ENCODE assay signal across 19 cellular contexts in genomic region chr19:47039239-47039874, GRCh38. TPM values are rescaled to one million over a fixed set of nuclear protein-coding genes. Genes with fewer than 3 reads are reported as not detected.
DNase-seq lines count a peak whose midpoint lies in the region; ATAC-seq, FAIRE-seq and TF ChIP-seq lines count a peak whose summit lies in the region.
"Had no signal": no experiment of that assay in that cellular context is flagged by ENCODE, and none has a peak within 500 bp of the region (broad histone marks: within the 10 kb centered on the region; RNA-seq: fewer than 3 reads in every experiment).

No MANE protein-coding gene starts in this region.

- H3K27me3 ChIP-seq in HepG2 (ENCODE audit: control insufficient read depth in 1 of 2, insufficient read depth in 2 of 2, low read length in 2 of 2): no peaks in the 10 kb centered on the region
- no peaks in the 10 kb centered on the region for H3K27me3 ChIP-seq in right lobe of liver
- H3K27me3 ChIP-seq in H1 (replicated peaks in 1 of 4; ENCODE audit: control insufficient read depth in 3 of 4, extremely low read depth in 1 of 4, insufficient read depth in 3 of 4, low read length in 3 of 4): no peaks in the 10 kb centered on the region
- no peaks in the 10 kb centered on the region for H3K27me3 ChIP-seq in osteoblast (ENCODE audit: insufficient read depth, low read length)

- BruUV-seq in HepG2 (replicated peaks; lab: Mats Ljungman, UMichigan): no TSS peak

- H3K79me2 ChIP-seq in HepG2 (ENCODE audit: insufficient read depth, low read length) (no peaks in the 10 kb centered on the region), H1 (ENCODE audit: control insufficient read depth in 1 of 2, insufficient read depth in 2 of 2, low read length in 2 of 2) (no peaks in the 10 kb centered on the region), osteoblast (ENCODE audit: insufficient read depth, low read length) (no peaks in the 10 kb centered on the region)

- no peak overlapping the region for H2BK20ac ChIP-seq in H1 (ENCODE audit: low read length)

- no peak overlapping the region for H4K91ac ChIP-seq in H1 (replicated peaks; ENCODE audit: insufficient read length, low read length)

- H3K14ac ChIP-seq in H1 (ENCODE audit: insufficient read length): no peak overlapping the region

- 92% methylated on average over 15 of the region's 17 CpGs for WGBS in HepG2 (ENCODE audit: low lambda C conversion rate)
- WGBS in right lobe of liver (ENCODE audit: insufficient coverage, low coverage, low lambda C conversion rate, missing lambda C conversion rate): 91% methylated on average over 8 of the region's 17 CpGs
- whole genome bisulfite sequencing in H1 (ENCODE audit: extremely low coverage in 1 of 2, insufficient coverage in 1 of 2, insufficient read length in 1 of 2, insufficient replicate concordance in 2 of 2, low coverage in 1 of 2, low lambda C conversion rate in 2 of 2, missing lambda C conversion rate in 1 of 2), 2 experiments: 90% methylated on average over 17 of the region's 17 CpGs; no CpG with 5 or more reads in 1 of the 2 experiments

- no peak overlapping the region for H2BK15ac ChIP-seq in H1 (ENCODE audit: low read length)

- no peak overlapping the region for H2BK5ac ChIP-seq in H1 (ENCODE audit: low read depth, low read length)

- no peak overlapping the region for H3K4me3 ChIP-seq in HepG2 (replicated peaks in 1 of 3; ENCODE audit: insufficient read depth in 1 of 3, low read depth in 2 of 3, low read length in 3 of 3)
- no peak overlapping the region for H3K4me3 ChIP-seq in right lobe of liver
- no peak overlapping the region for H3K4me3 ChIP-seq in HEK293 (ENCODE audit: low read depth, low read length)
- H3K4me3 ChIP-seq in H1 (ENCODE audit: extremely low read depth in 1 of 4, insufficient read depth in 2 of 4, low read depth in 3 of 4, low read length in 4 of 4): no peak overlapping the region
- H3K4me3 ChIP-seq in osteoblast (ENCODE audit: insufficient read depth, low read length): no peak overlapping the region
- H3K4me3 ChIP-seq: BLaER1, GM23248 had no signal

- H4K5ac ChIP-seq in H1 (ENCODE audit: insufficient read length, low read depth, low read length): no peak overlapping the region

- H3K9ac ChIP-seq in HepG2 (ENCODE audit: insufficient read depth, low read depth, low read length): no peak overlapping the region
- no peak overlapping the region for H3K9ac ChIP-seq in H1 (replicated peaks in 1 of 4; ENCODE audit: extremely low read depth in 1 of 4, low read depth in 3 of 4, low read length in 3 of 4)
- H3K9ac ChIP-seq: BLaER1, GM23248, KMS-11 had no signal

- H3K4me1 ChIP-seq in HepG2 (ENCODE audit: insufficient read depth, low read length): peaks cover 29% of the 10 kb centered on the region
- H3K4me1 ChIP-seq in right lobe of liver: peaks cover 0 to 12% (median 6%) of the 10 kb centered on the region in 4 donors
- H3K4me1 ChIP-seq in HEK293 (ENCODE audit: control insufficient read depth, insufficient read depth, low read length): peaks cover 17% of the 10 kb centered on the region
- H3K4me1 ChIP-seq in H1 (replicated peaks in 1 of 4; ENCODE audit: control insufficient read depth in 3 of 4, insufficient read depth in 4 of 4, low read length in 3 of 4): peaks cover 0 to 3% (median 2%) of the 10 kb centered on the region in 4 experiments; a peak in 4 of 7 replicates
- H3K4me1 ChIP-seq in osteoblast (ENCODE audit: insufficient read depth, low read length): peaks cover 8% of the 10 kb centered on the region

- TF ChIP-seq RAD21 in HepG2 (CRISPR knock-in tag; IDR thresholded peaks at IDR 0.05): no peak
- no peak for TF ChIP-seq RAD21 in H1 (IDR thresholded peaks at IDR 0.05 in 1 of 2, conservative IDR thresholded peaks at IDR 0.05 in 1 of 2; ENCODE audit: low read depth in 2 of 2, low read length in 2 of 2)

- H3K36me3 ChIP-seq in HepG2 (replicated peaks in 1 of 2; ENCODE audit: control insufficient read depth in 1 of 2, insufficient read depth in 2 of 2, low read length in 2 of 2) (no peaks in the 10 kb centered on the region), right lobe of liver (no peaks in the 10 kb centered on the region), HEK293 (ENCODE audit: control insufficient read depth in 2 of 2, insufficient read depth in 1 of 2, low read length in 2 of 2) (no peaks in the 10 kb centered on the region; a peak in 1 of 3 replicates), H1 (ENCODE audit: control insufficient read depth in 2 of 4, insufficient read depth in 4 of 4, low read length in 3 of 4) (peaks cover 0 to 2% (median 0%) of the 10 kb centered on the region in 4 experiments; a peak in 1 of 8 replicates), osteoblast (ENCODE audit: insufficient read depth, low read length) (no peaks in the 10 kb centered on the region)

- H2AK5ac ChIP-seq in H1 (ENCODE audit: low read depth, low read length): no peak overlapping the region

- H3K4me2 ChIP-seq in HepG2 (ENCODE audit: low read depth, low read length) (no peak overlapping the region), H1 (ENCODE audit: insufficient read depth in 1 of 2, low read depth in 2 of 2, low read length in 2 of 2) (no peak overlapping the region), osteoblast (ENCODE audit: insufficient read depth, low read length) (no peak overlapping the region)
- H3K4me2 ChIP-seq: BLaER1, KMS-11 had no signal

- DNase-seq in HepG2 (ENCODE audit: low spot score) (no peak), right lobe of liver (no peak), H1 (ENCODE audit: low read depth in 1 of 2, low spot score in 2 of 2) (no peak), osteoblast (ENCODE audit: insufficient read length, low spot score, missing footprints) (peak; percentile 73), NCI-H1092 (lab: John Stamatoyannopoulos, UW) (no peak)
- no peak for DNase-seq in stimulated activated CD4-positive, alpha-beta T cell treated with anti-CD3 and anti-CD28 coated beads, Interleukin-4, amount 100 ng/mL, for 24 hours
- DNase-seq: CD8-positive, alpha-beta T cell; DMS 273 treated with DMSO at 0.1 percent for 48 hours; GM23248; HCEC 1CT; HFFc6 had no signal

- H3K27ac ChIP-seq in HepG2 (ENCODE audit: extremely low read length, insufficient read depth, low read length) (no peak overlapping the region), right lobe of liver (no peak overlapping the region), HEK293 (ENCODE audit: extremely low read depth, low read depth, low read length) (no peak overlapping the region), H1 (ENCODE audit: low read depth, low read length) (no peak overlapping the region), osteoblast (ENCODE audit: low read depth, low read length) (no peak overlapping the region)
- H3K27ac ChIP-seq: BLaER1, GM23248, KMS-11 had no signal

- no peak overlapping the region for H3K56ac ChIP-seq in H1 (replicated peaks; ENCODE audit: insufficient read length, low read depth, low read length)

- H2AFZ ChIP-seq in HepG2 (ENCODE audit: low read length): no peak overlapping the region
- H2AFZ ChIP-seq in H1 (ENCODE audit: low read length): no peak overlapping the region
- no peak overlapping the region for H2AFZ ChIP-seq in osteoblast (ENCODE audit: low read length)
- H2AFZ ChIP-seq: GM23248 had no signal

- no peak for TF ChIP-seq EP300 in HepG2 (IDR thresholded peaks at IDR 0.05; ENCODE audit: low read depth in 2 of 2, low read length in 2 of 2)
- no peak for TF ChIP-seq EP300 in HepG2 (CRISPR knock-in tag; IDR thresholded peaks at IDR 0.05; ENCODE audit: borderline replicate concordance)
- no peak for TF ChIP-seq EP300 in H1 (IDR thresholded peaks at IDR 0.05; ENCODE audit: borderline replicate concordance in 1 of 2, low read depth in 2 of 2, low read length in 2 of 2)

- CTCF ChIA-PET in HepG2 (lab: Yijun Ruan, JAX; ENCODE audit: low intra/inter-chr PET ratio, low total read pairs): no interaction called here
- CTCF ChIA-PET in HEK293 (lab: Yijun Ruan, JAX): interaction anchor here (0.5 to 1.2 kb wide), 5 partner anchors 9 to 136 kb away, joined by 3 to 7 read pairs (median 3); no protein-coding TSS in a partner anchor
- CTCF ChIA-PET in H1 (lab: Charles Lee; ENCODE audit: partially characterized antibody): interaction anchor here (1.3 kb wide), 1 partner anchor 10 kb away, joined by 5 read pairs; no protein-coding TSS in a partner anchor

- no peak overlapping the region for H3K23ac ChIP-seq in H1 (ENCODE audit: insufficient read length)

- FAIRE-seq in HepG2 (lab: Jason Lieb, UNC) (no peak), H1 (lab: Jason Lieb, UNC) (no peak)
- FAIRE-seq: G401.6, GM12891, GM18507 had no signal

- H4K20me1 ChIP-seq in HepG2 (ENCODE audit: insufficient read depth, low read length) (no peaks in the 10 kb centered on the region), H1 (replicated peaks in 1 of 2; ENCODE audit: control insufficient read depth in 1 of 2, insufficient read depth in 2 of 2, low read length in 2 of 2) (peaks cover 2 to 3% of the 10 kb centered on the region in 2 experiments), osteoblast (ENCODE audit: insufficient read depth, low read length) (no peaks in the 10 kb centered on the region)

- no peaks in the 10 kb centered on the region for H3K79me1 ChIP-seq in H1 (ENCODE audit: low read depth, low read length)

- H3K23me2 ChIP-seq in H1 (ENCODE audit: low read depth, low read length): peaks cover 4% of the 10 kb centered on the region; the same call in 1 of the 2 replicates

- no peaks in the 10 kb centered on the region for H3K9me3 ChIP-seq in HepG2 (ENCODE audit: low read length)
- H3K9me3 ChIP-seq in right lobe of liver: no peaks in the 10 kb centered on the region
- H3K9me3 ChIP-seq in HEK293 (ENCODE audit: control insufficient read depth, insufficient read depth, low read depth, low read length): no peaks in the 10 kb centered on the region
- H3K9me3 ChIP-seq in H1 (ENCODE audit: insufficient read depth in 2 of 2, low read depth in 1 of 2, low read length in 1 of 2): no peaks in the 10 kb centered on the region
- no peaks in the 10 kb centered on the region for H3K9me3 ChIP-seq in osteoblast (ENCODE audit: low read depth, low read length)
- H3K9me3 ChIP-seq: BLaER1 had no signal

- H2BK120ac ChIP-seq in H1 (replicated peaks; ENCODE audit: low read depth, low read length): no peak overlapping the region

- H3K18ac ChIP-seq in H1 (ENCODE audit: extremely low read depth, low read length): no peak overlapping the region

- TF ChIP-seq POLR2A in HepG2 (IDR thresholded peaks at IDR 0.05; ENCODE audit: insufficient read depth in 1 of 2, low read depth in 2 of 2, low read length in 2 of 2) (no peak), right lobe of liver (IDR thresholded peaks at IDR 0.05) (no peak), H1 (IDR thresholded peaks at IDR 0.05; ENCODE audit: control extremely low read depth in 1 of 2, low read depth in 2 of 2, low read length in 2 of 2) (no peak)

- in situ Hi-C loops in HepG2 (cut with HindIII; ENCODE audit: extremely low pct_ligation_motif_present, low pct_unique_long_range_greater_than_20kb): no loop called here

- POLR2A ChIA-PET in HepG2 (lab: Yijun Ruan, JAX) (no interaction called here), HEK293 (lab: Yijun Ruan, JAX) (interaction anchor here (0.6 to 1.4 kb wide), 3 partner anchors 20 to 74 kb away, joined by 3 read pairs; no protein-coding TSS in a partner anchor), H1 (lab: Charles Lee; ENCODE audit: partially characterized antibody) (interaction anchor here (1.3 to 1.5 kb wide), 2 partner anchors 11 to 24 kb away, joined by 3 read pairs; no protein-coding TSS in a partner anchor)

- intact Hi-C loops in HepG2 (cut with micrococcal nuclease; ENCODE audit: unreplicated experiment): no loop called here
- intact Hi-C loops in right lobe of liver (cut with DNase I): no loop called here

- ATAC-seq in HepG2: no peak
- no peak for ATAC-seq in right lobe of liver
- ATAC-seq in HG03175 (IDR thresholded peaks at IDR 0.05; ENCODE audit: unreplicated experiment): no peak
- ATAC-seq: CD8-positive, alpha-beta T cell had no signal

- peak overlapping the region; percentile 28; the same call in 1 of the 2 replicates for H4K8ac ChIP-seq in H1 (ENCODE audit: extremely low read depth, insufficient read depth, low read length)

- TF ChIP-seq CTCF in HepG2 (CRISPR knock-in tag; IDR thresholded peaks at IDR 0.05) (no peak), right lobe of liver (IDR thresholded peaks at IDR 0.05) (no peak), HEK293 (tag by site-specific recombination; IDR thresholded peaks at IDR 0.05) (no peak), H1 (IDR thresholded peaks at IDR 0.05; ENCODE audit: control extremely low read depth in 1 of 3, insufficient read depth in 1 of 3, low read depth in 1 of 3, low read length in 3 of 3) (no peak), osteoblast (IDR thresholded peaks at IDR 0.05; ENCODE audit: extremely low read depth, low read depth, low read length) (no peak)

- no peak overlapping the region for H3K4ac ChIP-seq in H1 (replicated peaks; ENCODE audit: insufficient read length, low read depth, low read length)

- no peak overlapping the region for H2BK12ac ChIP-seq in H1 (ENCODE audit: low read depth, low read length)

RNA-seq across cellular contexts. Expression of gene TMEM160, which starts 9.1 kb away (rescaled TPM):
- total RNA-seq in HepG2 (2016; rRNA removed; fragmentation: Illumina TruSeq; extraction: Trizol): 18.0 and 26.7 TPM in 2 replicates
- total RNA-seq in HepG2 (2016; cell fraction: cytosol; rRNA removed; fragmentation: Illumina TruSeq; extraction: Trizol; ENCODE audit: low read depth): 44.8 and 45.5 TPM in 2 replicates
- total RNA-seq in HepG2 (2016; cell fraction: insoluble cytoplasmic fraction; rRNA removed; fragmentation: Illumina TruSeq; extraction: Trizol): 18.4 and 20.4 TPM in 2 replicates
- total RNA-seq in HepG2 (2016; cell fraction: membrane; rRNA removed; fragmentation: Illumina TruSeq; extraction: Trizol): 36.3 and 50.1 TPM in 2 replicates
- 6.1 and 8.2 TPM in 2 replicates for total RNA-seq in HepG2 (2016; cell fraction: nucleus; rRNA removed; fragmentation: Illumina TruSeq; extraction: Trizol)
- polyA plus RNA-seq in HepG2 (2011; rRNA removed): 5.2 and 7.0 TPM in 2 replicates
- 9.2 and 27.5 TPM in 2 replicates for polyA plus RNA-seq in HepG2 (2011; cell fraction: cytosol; rRNA removed)
- polyA plus RNA-seq in HepG2 (2011; cell fraction: nucleus; rRNA removed): 8.8 and 9.4 TPM in 2 replicates
- polyA plus RNA-seq in HepG2 (2012): 2.5 and 4.4 TPM in 2 replicates
- polyA plus RNA-seq in HepG2 (2016; cell fraction: cytosol; fragmentation: Illumina TruSeq; extraction: Trizol; ENCODE audit: low read depth): 46.7 and 50.4 TPM in 2 replicates
- polyA plus RNA-seq in HepG2 (2016; cell fraction: insoluble cytoplasmic fraction; fragmentation: Illumina TruSeq; extraction: Trizol; ENCODE audit: low read depth): 13.9 and 21.8 TPM in 2 replicates
- 29.2 and 30.8 TPM in 2 replicates for polyA plus RNA-seq in HepG2 (2016; cell fraction: membrane; fragmentation: Illumina TruSeq; extraction: Trizol; ENCODE audit: low read depth)
- polyA plus RNA-seq in HepG2 (2016; cell fraction: nucleus; fragmentation: Illumina TruSeq; extraction: Trizol; ENCODE audit: insufficient read depth, low read depth): 13.4 and 18.2 TPM in 2 replicates
- polyA minus RNA-seq in HepG2 (2011; rRNA and poly(A)+ RNA removed; ENCODE audit: low replicate concordance): 9.5 and 9.9 TPM in 2 replicates
- 3.5 and 4.8 TPM in 2 replicates for polyA minus RNA-seq in HepG2 (2011; cell fraction: cytosol; rRNA and poly(A)+ RNA removed)
- polyA minus RNA-seq in HepG2 (2011; cell fraction: nucleus; rRNA and poly(A)+ RNA removed): 1.1 and 2.2 TPM in 2 replicates
- total RNA-seq in right lobe of liver: 10 to 100 TPM; 12.3 to 37.0 (median 17.2) TPM
- 57.5 and 61.7 TPM in 2 replicates for total RNA-seq in H1 (2021; fragmentation: NEBNext Ultra II Directional; extraction: Animal tissue kit (Norgen Biotek cat#: 25700))
- polyA plus RNA-seq in H1 (2011; rRNA removed): 152 and 209 TPM in 2 replicates
- polyA plus RNA-seq in H1 (2011; cell fraction: cytosol; rRNA removed): 87.1 TPM
- polyA plus RNA-seq in H1 (2011; cell fraction: nucleus; rRNA removed): 85.1 TPM
- 19.0 to 57.5 TPM (median 50.3 TPM) in 4 replicates for polyA plus RNA-seq in H1 (2012, experiment 1 of 2)
- polyA plus RNA-seq in H1 (2012, experiment 2 of 2): 55.3 TPM
- polyA plus RNA-seq in H1 (2013, experiment 1 of 2): 61.7 TPM
- 60.3 TPM for polyA plus RNA-seq in H1 (2013, experiment 2 of 2)
- polyA minus RNA-seq in H1 (2011; rRNA and poly(A)+ RNA removed): 2.0 and 2.2 TPM in 2 replicates
- 19.2 TPM for polyA minus RNA-seq in H1 (2011; cell fraction: cytosol; rRNA and poly(A)+ RNA removed)
- polyA minus RNA-seq in H1 (2011; cell fraction: nucleus; rRNA and poly(A)+ RNA removed): 26.7 TPM
- total RNA-seq in osteoblast: 13.4 and 15.3 TPM in 2 replicates

RNA-seq across cellular contexts. Expression of gene NPAS1, which starts 19.7 kb away (rescaled TPM):
- 0.29 and 0.35 TPM in 2 replicates for total RNA-seq in HepG2 (2016; rRNA removed; fragmentation: Illumina TruSeq; extraction: Trizol)
- 0.26 and 0.51 TPM in 2 replicates for total RNA-seq in HepG2 (2016; cell fraction: cytosol; rRNA removed; fragmentation: Illumina TruSeq; extraction: Trizol; ENCODE audit: low read depth)
- total RNA-seq in HepG2 (2016; cell fraction: insoluble cytoplasmic fraction; rRNA removed; fragmentation: Illumina TruSeq; extraction: Trizol): 0.16 and 0.30 TPM in 2 replicates
- total RNA-seq in HepG2 (2016; cell fraction: membrane; rRNA removed; fragmentation: Illumina TruSeq; extraction: Trizol): 0.59 and 0.76 TPM in 2 replicates
- total RNA-seq in HepG2 (2016; cell fraction: nucleus; rRNA removed; fragmentation: Illumina TruSeq; extraction: Trizol): not detected in 2 replicates
- polyA plus RNA-seq in HepG2 (2011; rRNA removed): 2.9 and 3.9 TPM in 2 replicates
- 2.3 and 4.0 TPM in 2 replicates for polyA plus RNA-seq in HepG2 (2011; cell fraction: cytosol; rRNA removed)
- 13.1 and 15.5 TPM in 2 replicates for polyA plus RNA-seq in HepG2 (2011; cell fraction: nucleus; rRNA removed)
- polyA plus RNA-seq in HepG2 (2012): 1.2 and 2.2 TPM in 2 replicates
- 0.76 and 1.1 TPM in 2 replicates for polyA plus RNA-seq in HepG2 (2016; cell fraction: cytosol; fragmentation: Illumina TruSeq; extraction: Trizol; ENCODE audit: low read depth)
- polyA plus RNA-seq in HepG2 (2016; cell fraction: insoluble cytoplasmic fraction; fragmentation: Illumina TruSeq; extraction: Trizol; ENCODE audit: low read depth): 0.19 and 0.53 TPM in 2 replicates
- 0.69 and 1.1 TPM in 2 replicates for polyA plus RNA-seq in HepG2 (2016; cell fraction: membrane; fragmentation: Illumina TruSeq; extraction: Trizol; ENCODE audit: low read depth)
- polyA plus RNA-seq in HepG2 (2016; cell fraction: nucleus; fragmentation: Illumina TruSeq; extraction: Trizol; ENCODE audit: insufficient read depth, low read depth): 1.2 TPM in 1 of 2 replicates, not detected in the other
- 0.70 and 4.4 TPM in 2 replicates for polyA minus RNA-seq in HepG2 (2011; rRNA and poly(A)+ RNA removed; ENCODE audit: low replicate concordance)
- polyA minus RNA-seq in HepG2 (2011; cell fraction: cytosol; rRNA and poly(A)+ RNA removed): 1.1 and 2.8 TPM in 2 replicates
- polyA minus RNA-seq in HepG2 (2011; cell fraction: nucleus; rRNA and poly(A)+ RNA removed): 0.99 and 1.8 TPM in 2 replicates
- total RNA-seq in right lobe of liver: 1 to 10 TPM in 2 of 6 experiments, not detected in 4; 1.3 to 1.7 TPM
- 9.0 and 9.9 TPM in 2 replicates for total RNA-seq in H1 (2021; fragmentation: NEBNext Ultra II Directional; extraction: Animal tissue kit (Norgen Biotek cat#: 25700))
- 13.9 and 26.8 TPM in 2 replicates for polyA plus RNA-seq in H1 (2011; rRNA removed)
- polyA plus RNA-seq in H1 (2011; cell fraction: cytosol; rRNA removed): 17.3 TPM
- polyA plus RNA-seq in H1 (2011; cell fraction: nucleus; rRNA removed): 27.9 TPM
- 7.4 to 12.8 TPM (median 11.3 TPM) in 4 replicates for polyA plus RNA-seq in H1 (2012, experiment 1 of 2)
- polyA plus RNA-seq in H1 (2012, experiment 2 of 2): 9.8 TPM
- 6.6 TPM for polyA plus RNA-seq in H1 (2013, experiment 1 of 2)
- polyA plus RNA-seq in H1 (2013, experiment 2 of 2): 5.8 TPM
- polyA minus RNA-seq in H1 (2011; rRNA and poly(A)+ RNA removed): 2.4 and 4.5 TPM in 2 replicates
- 9.7 TPM for polyA minus RNA-seq in H1 (2011; cell fraction: cytosol; rRNA and poly(A)+ RNA removed)
- 9.2 TPM for polyA minus RNA-seq in H1 (2011; cell fraction: nucleus; rRNA and poly(A)+ RNA removed)
- total RNA-seq in osteoblast: 0.72 and 1.2 TPM in 2 replicates
- polyA plus RNA-seq: CD14-positive monocyte had no signal

Comparison
In these comparisons a context has a peak if more than half of its experiments do, and no peak if none do; other contexts are left out.
1. Of the 63 proteins assayed by ChIP-seq in both HepG2 and HEK293: peak only in HepG2: none; only in HEK293: PATZ1; in both: none; in neither: 62.